In genomic region chr3:85342915-85343314, GRCh38 we compare ENCODE assay signal across 11 cellular contexts.
DNase-seq lines count a peak whose midpoint lies in the region; ATAC-seq and TF ChIP-seq lines count a peak whose summit lies in the region.
"Had no signal": no experiment of that assay in that cellular context is flagged by ENCODE, and none has a peak within 500 bp of the region (broad histone marks: within the 10 kb centered on the region; RNA-seq: fewer than 3 reads in every experiment).

No MANE protein-coding gene starts in this region.

- no peaks in the 10 kb centered on the region for H3K36me3 Mint-ChIP-seq in CD8-positive, alpha-beta T cell
- H3K36me3 Mint-ChIP-seq: activated naive CD4-positive, alpha-beta T cell treated with anti-CD3 and anti-CD28 coated beads, Interleukin-2, amount 50 U/mL, for 72 hours had no signal

- H3K4me1 ChIP-seq in MM.1S (ENCODE audit: low read length) = no peaks in the 10 kb centered on the region
- H3K4me1 ChIP-seq in CD8-positive, alpha-beta T cell (ENCODE audit: insufficient read depth, low read length) = no peaks in the 10 kb centered on the region

- H3K4me2 ChIP-seq in MM.1S (ENCODE audit: low read depth, low read length) (no peak overlapping the region), neural cell (ENCODE audit: low read length) (no peak overlapping the region)

- no peaks in the 10 kb centered on the region for H3K9me3 ChIP-seq in MM.1S (replicated peaks; ENCODE audit: insufficient read depth, low read length)
- no peaks in the 10 kb centered on the region for H3K9me3 ChIP-seq in neural cell (ENCODE audit: low read length)
- H3K9me3 ChIP-seq in CD8-positive, alpha-beta T cell (ENCODE audit: low read length) = no peaks in the 10 kb centered on the region

- ATAC-seq in GM18502 (IDR thresholded peaks at IDR 0.05; ENCODE audit: poor library complexity, unreplicated experiment) (peak; percentile 74), HG03280 (IDR thresholded peaks at IDR 0.05; ENCODE audit: unreplicated experiment) (no peak)
- no peak for ATAC-seq in CD8-positive, alpha-beta T cell
- ATAC-seq: activated naive CD4-positive, alpha-beta T cell treated with anti-CD3 and anti-CD28 coated beads, Interleukin-2, amount 50 U/mL, for 72 hours had no signal

- intact Hi-C loops in CD8-positive, alpha-beta T cell (cut with DNase I, micrococcal nuclease) = no loop called here

- H3K9me2 ChIP-seq in MM.1S (replicated peaks; ENCODE audit: insufficient read depth, low read length) (no peaks in the 10 kb centered on the region), neural cell (ENCODE audit: insufficient read depth, low read length) (no peaks in the 10 kb centered on the region)

- POLR2A ChIA-PET in CD8-positive, alpha-beta T cell (lab: Charles Lee) = no interaction called here

- peak; percentile 49 for TF ChIP-seq RAD21 in neural cell (conservative IDR thresholded peaks at IDR 0.05)

- peak; percentile 38 for DNase-seq in MM.1S
- DNase-seq in astrocyte of the spinal cord (ENCODE audit: low read depth, low spot score) = no peak
- DNase-seq in CD8-positive, alpha-beta T cell = no peak
- no peak for DNase-seq in activated T-cell treated with anti-CD3 and anti-CD28 coated beads for 4 hours
- DNase-seq in DMS153 (lab: John Stamatoyannopoulos, UW) = no peak
- DNase-seq: NK-92 treated with Interleukin-12 subunit alpha and Interleukin-12 subunit beta, amount 100 ng/mL, for 24 hours; stimulated activated CD4-positive, alpha-beta T cell treated with anti-CD3 and anti-CD28 coated beads, Interleukin-2, amount 100 ng/mL, for 48 hours had no signal

- H3K79me2 ChIP-seq in MM.1S (ENCODE audit: low read length) = no peaks in the 10 kb centered on the region
- no peaks in the 10 kb centered on the region for H3K79me2 ChIP-seq in neural cell (replicated peaks; ENCODE audit: insufficient read depth, low read length)

- H3K9ac ChIP-seq in MM.1S (ENCODE audit: low read length) (no peak overlapping the region), neural cell (ENCODE audit: low read length) (no peak overlapping the region)

- H4K20me1 ChIP-seq in MM.1S (ENCODE audit: insufficient read depth, low read length) (no peaks in the 10 kb centered on the region), neural cell (ENCODE audit: insufficient read depth) (no peaks in the 10 kb centered on the region)

- no peak overlapping the region for H2AFZ ChIP-seq in MM.1S (ENCODE audit: low read length)
- no peak overlapping the region for H2AFZ ChIP-seq in neural cell (ENCODE audit: low read depth, low read length)

- H3K4me3 ChIP-seq in MM.1S (ENCODE audit: low read length) (no peak overlapping the region), astrocyte of the spinal cord (ENCODE audit: low read depth, low read length) (no peak overlapping the region), neural cell (ENCODE audit: low read length) (no peak overlapping the region)
- H3K4me3 ChIP-seq in CD8-positive, alpha-beta T cell (ENCODE audit: low read depth, low read length) = no peak overlapping the region

- TF ChIP-seq CTCF in MM.1S (IDR thresholded peaks at IDR 0.05; ENCODE audit: low read length) = peak; percentile 56
- peak; percentile 17 for TF ChIP-seq CTCF in astrocyte of the spinal cord (IDR thresholded peaks at IDR 0.05; ENCODE audit: low read depth, low read length)
- TF ChIP-seq CTCF in neural cell (IDR thresholded peaks at IDR 0.05; ENCODE audit: poor library complexity, severe bottlenecking) = peak; percentile 48
- TF ChIP-seq CTCF in CD8-positive, alpha-beta T cell (IDR thresholded peaks at IDR 0.05) = no peak

- H3K4me3 Mint-ChIP-seq in CD8-positive, alpha-beta T cell = no peak overlapping the region

- no peaks in the 10 kb centered on the region for H3K4me1 Mint-ChIP-seq in CD8-positive, alpha-beta T cell (ENCODE audit: low read depth)

- H3K36me3 ChIP-seq in MM.1S (replicated peaks; ENCODE audit: insufficient read depth, low read length) (no peaks in the 10 kb centered on the region), neural cell (ENCODE audit: insufficient read depth, low read length) (no peaks in the 10 kb centered on the region)
- no peaks in the 10 kb centered on the region for H3K36me3 ChIP-seq in CD8-positive, alpha-beta T cell (ENCODE audit: insufficient read depth, low read length)

- H3K27me3 ChIP-seq in MM.1S (replicated peaks; ENCODE audit: insufficient read depth, low read length) (no peaks in the 10 kb centered on the region), neural cell (ENCODE audit: insufficient read depth, low read depth, low read length) (no peaks in the 10 kb centered on the region)
- H3K27me3 ChIP-seq in CD8-positive, alpha-beta T cell (ENCODE audit: insufficient read depth, low read length) = no peaks in the 10 kb centered on the region

- H3K27ac ChIP-seq in MM.1S (ENCODE audit: low read length) = no peak overlapping the region
- no peak overlapping the region for H3K27ac ChIP-seq in neural cell (ENCODE audit: low read length)
- H3K27ac ChIP-seq in CD8-positive, alpha-beta T cell (ENCODE audit: low read depth, low read length) = no peak overlapping the region

- H3F3A ChIP-seq in MM.1S (ENCODE audit: insufficient read depth, low read length) (no peaks in the 10 kb centered on the region), neural cell (ENCODE audit: insufficient read depth, low read length, poor library complexity, severe bottlenecking) (no peaks in the 10 kb centered on the region)

- H3K27me3 Mint-ChIP-seq in CD8-positive, alpha-beta T cell (ENCODE audit: low read depth) = no peaks in the 10 kb centered on the region

- in situ Hi-C loops in astrocyte of the spinal cord (cut with HindIII; ENCODE audit: low sequenced_read_pairs) = no loop called here

- no peak overlapping the region for H3K27ac Mint-ChIP-seq in CD8-positive, alpha-beta T cell
- H3K27ac Mint-ChIP-seq: activated naive CD4-positive, alpha-beta T cell treated with anti-CD3 and anti-CD28 coated beads, Interleukin-2, amount 50 U/mL, for 72 hours had no signal

- CTCF ChIA-PET in CD8-positive, alpha-beta T cell (lab: Charles Lee) = no interaction called here

- no peak for TF ChIP-seq EP300 in neural cell (conservative IDR thresholded peaks at IDR 0.05; ENCODE audit: poor library complexity, severe bottlenecking)

- peaks cover under 1% of the 10 kb centered on the region for H3K9me3 Mint-ChIP-seq in CD8-positive, alpha-beta T cell

TF ChIP-seq in neural cell, 6 proteins besides CTCF, POLR2A, EP300 and RAD21:
- TF ChIP-seq SMC3 (conservative IDR thresholded peaks at IDR 0.05; ENCODE audit: poor library complexity) (peak; percentile 37), POLR2AphosphoS5 (IDR thresholded peaks at IDR 0.05) (no peak)
